In the genomic region with DNA sequence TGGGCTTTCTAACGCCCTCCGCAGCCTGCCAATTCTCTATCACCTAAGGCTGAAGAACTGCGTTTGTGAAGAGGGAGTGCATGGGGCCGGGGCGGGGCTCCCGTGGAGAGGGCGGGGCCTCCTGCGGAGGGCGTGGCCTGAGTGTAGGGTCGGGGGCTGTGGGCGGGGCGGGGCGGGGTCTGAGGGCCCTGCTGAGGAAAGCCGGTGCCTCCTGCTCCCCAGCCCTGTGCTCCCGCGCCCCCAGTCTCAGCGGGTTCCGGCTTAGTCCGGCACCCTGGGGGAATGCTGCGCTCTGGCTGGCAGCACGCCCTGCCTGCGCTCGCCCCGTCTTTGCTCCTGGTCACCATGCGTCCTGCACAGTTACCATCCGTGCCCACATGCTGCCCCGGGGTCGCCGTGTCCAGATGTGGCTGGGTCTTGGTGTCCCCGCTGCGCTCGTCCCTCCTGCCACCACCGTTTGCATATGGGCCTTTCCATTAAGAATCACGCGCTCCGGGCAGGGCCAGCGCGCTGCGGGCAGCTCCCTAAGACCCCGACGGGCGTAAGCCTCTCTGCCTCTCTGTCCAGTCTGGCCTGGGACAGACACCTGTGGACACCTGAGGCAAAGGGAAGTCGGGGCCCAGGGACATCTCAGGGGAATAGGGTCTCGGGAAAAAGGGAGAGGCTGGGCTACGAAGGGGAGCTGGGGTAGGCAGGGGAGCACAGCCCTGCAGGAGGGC, we compare ENCODE assay signal across 9 cellular contexts.
DNase-seq lines count a peak whose midpoint lies in the region; ATAC-seq and TF ChIP-seq lines count a peak whose summit lies in the region.
"Had no signal": no experiment of that assay in that cellular context is flagged by ENCODE, and none has a peak within 500 bp of the region (broad histone marks: within the 10 kb centered on the region; RNA-seq: fewer than 3 reads in every experiment).

No MANE protein-coding gene starts in this region.

- DNase-seq in NCI-H1105 treated with DMSO at 0.1 percent for 48 hours (lab: John Stamatoyannopoulos, UW): peak; percentile 34
- DNase-seq in activated naive CD4-positive, alpha-beta T cell treated with Interleukin-2 at 50 U/mL for 16 hours: peak; percentile 35
- DNase-seq in left lung: peak in 1 of 2 donors; percentile 82
- DNase-seq in stimulated activated CD8-positive, alpha-beta memory T cell treated with anti-CD3 and anti-CD28 coated beads, Interleukin-15, amount 100 ng/mL, for 48 hours (ENCODE audit: low read depth in 2 of 2): peak; percentile 13 to 14
- DNase-seq in GM19240 (ENCODE audit: insufficient read length, low spot score): no peak
- no peak for DNase-seq in C1 segment of cervical spinal cord (lab: John Stamatoyannopoulos, UW)
- DNase-seq in RPMI8226: no peak

- intact Hi-C loops in left lung (cut with DNase I): no loop called here

- TF ChIP-seq CTCF in left lung (IDR thresholded peaks at IDR 0.05): no peak

- H3K27me3 ChIP-seq in left lung: peaks cover 23 to 79% of the 10 kb centered on the region in 2 donors

- H3K4me3 ChIP-seq in left lung: peak overlapping the region in 1 of 2 donors; percentile 34
- H3K4me3 ChIP-seq: SJSA1 had no signal

- H3K4me1 ChIP-seq in left lung: peaks cover 10 to 16% of the 10 kb centered on the region in 2 donors
- H3K4me1 ChIP-seq: SJSA1 had no signal

- no peaks in the 10 kb centered on the region for H3K9me3 ChIP-seq in left lung
- H3K9me3 ChIP-seq: SJSA1 had no signal

- no peaks in the 10 kb centered on the region for H3K36me3 ChIP-seq in left lung
- H3K36me3 ChIP-seq: SJSA1 had no signal

- H3K27ac ChIP-seq in left lung: no peak overlapping the region
- H3K27ac ChIP-seq: SJSA1 had no signal

- peak; percentile 63 for ATAC-seq in left lung
- no peak for ATAC-seq in HG02763 (IDR thresholded peaks at IDR 0.05; ENCODE audit: unreplicated experiment)

Comparison
In these comparisons a context has a peak if more than half of its experiments do, and no peak if none do; other contexts are left out.
1. DNase-seq: peak in NCI-H1105 treated with DMSO at 0.1 percent for 48 hours (single experiment), activated naive CD4-positive, alpha-beta T cell treated with Interleukin-2 at 50 U/mL for 16 hours (single experiment) and stimulated activated CD8-positive, alpha-beta memory T cell treated with anti-CD3 and anti-CD28 coated beads, Interleukin-15, amount 100 ng/mL, for 48 hours (2 of 2); none in GM19240 (single experiment), C1 segment of cervical spinal cord (0 of 14) and RPMI8226 (single experiment).